ENCODE assay signal across 11 cellular contexts in genomic region chr12:124379379-124379937, GRCh38.
DNase-seq lines count a peak whose midpoint lies in the region; ATAC-seq and TF ChIP-seq lines count a peak whose summit lies in the region.
"Had no signal": no experiment of that assay in that cellular context is flagged by ENCODE, and none has a peak within 500 bp of the region (broad histone marks: within the 10 kb centered on the region; RNA-seq: fewer than 3 reads in every experiment).

No MANE protein-coding gene starts in this region.

- H3K4me3 ChIP-seq in SK-N-SH (ENCODE audit: low read depth in 2 of 2, low read length in 1 of 2): no peak overlapping the region
- no peak overlapping the region for H3K4me3 ChIP-seq in neural progenitor cell
- H3K4me3 ChIP-seq in transverse colon: no peak overlapping the region

- DNase-seq in SK-N-SH: no peak
- DNase-seq in endothelial cell (ENCODE audit: low spot score): no peak
- DNase-seq in neural progenitor cell (ENCODE audit: low spot score): no peak
- no peak for DNase-seq in transverse colon
- no peak for DNase-seq in midbrain (lab: John Stamatoyannopoulos, UW)
- no peak for DNase-seq in GM13976 (ENCODE audit: low spot score)
- DNase-seq: activated CD4-positive, CD25-positive, alpha-beta regulatory T cell treated with anti-CD3 and anti-CD28 coated beads, Interleukin-2, amount 50 U/mL, for 72 hours; DMS 273 treated with DMSO at 0.1 percent for 48 hours; SHP77 had no signal

- H3K9ac ChIP-seq in SK-N-SH (peak overlapping the region; percentile 62; the same call in 1 of the 2 replicates), neural progenitor cell (no peak overlapping the region)

- peaks cover 99% of the 10 kb centered on the region for H3K79me2 ChIP-seq in SK-N-SH (ENCODE audit: insufficient read depth)
- no peaks in the 10 kb centered on the region for H3K79me2 ChIP-seq in neural progenitor cell (ENCODE audit: low read depth)

- H3K36me3 ChIP-seq in SK-N-SH (replicated peaks in 1 of 2; ENCODE audit: control insufficient read depth in 1 of 2, insufficient read depth in 2 of 2, low read length in 1 of 2): peaks cover 64 to 71% of the 10 kb centered on the region in 2 experiments
- no peaks in the 10 kb centered on the region for H3K36me3 ChIP-seq in neural progenitor cell
- H3K36me3 ChIP-seq in transverse colon: peaks cover 0 to 9% (median 0%) of the 10 kb centered on the region in 4 donors

- no peak for TF ChIP-seq EP300 in SK-N-SH (IDR thresholded peaks at IDR 0.05; ENCODE audit: borderline replicate concordance in 1 of 2, low read depth in 1 of 2, low read length in 1 of 2)
- no peak for TF ChIP-seq EP300 in transverse colon (IDR thresholded peaks at IDR 0.05; ENCODE audit: low read depth)

- WGBS in SK-N-SH (ENCODE audit: low lambda C conversion rate): 93% methylated on average over 15 of the region's 17 CpGs
- 84% methylated on average over 16 of the region's 17 CpGs; no CpG with 5 or more reads in 1 of the 2 donors for WGBS in transverse colon (ENCODE audit: low coverage in 1 of 2), 2 donors

- H3F3A ChIP-seq in SK-N-SH (replicated peaks; ENCODE audit: insufficient read depth): peaks cover 58% of the 10 kb centered on the region
- H3F3A ChIP-seq in neural progenitor cell (ENCODE audit: low read depth): no peaks in the 10 kb centered on the region

- TF ChIP-seq POLR2A in transverse colon (IDR thresholded peaks at IDR 0.05): no peak

- ATAC-seq in SK-N-SH treated with all-trans-retinoic acid at 6 μM for 48 hours (no peak), GM21381 (IDR thresholded peaks at IDR 0.05; ENCODE audit: unreplicated experiment) (no peak)

- H3K9me3 Mint-ChIP-seq in endothelial cell (ENCODE audit: unreplicated experiment) (no peaks in the 10 kb centered on the region), neural progenitor cell (no peaks in the 10 kb centered on the region)

- TF ChIP-seq CTCF in SK-N-SH (IDR thresholded peaks at IDR 0.05) (no peak), endothelial cell (IDR thresholded peaks at IDR 0.05; ENCODE audit: unreplicated experiment) (no peak), neural progenitor cell (IDR thresholded peaks at IDR 0.05) (no peak), transverse colon (IDR thresholded peaks at IDR 0.05) (no peak), GM13976 (IDR thresholded peaks at IDR 0.05; ENCODE audit: borderline replicate concordance, control extremely low read depth, extremely low read depth, insufficient read depth, missing control alignments) (no peak)

- TF ChIP-seq RAD21 in SK-N-SH (IDR thresholded peaks at IDR 0.05; ENCODE audit: low read length): no peak

- H3K4me1 Mint-ChIP-seq in endothelial cell (ENCODE audit: unreplicated experiment) (peaks cover 28% of the 10 kb centered on the region), neural progenitor cell (peaks cover 9% of the 10 kb centered on the region)

- H3K4me3 Mint-ChIP-seq in endothelial cell (ENCODE audit: unreplicated experiment) (peak overlapping the region; percentile 29), neural progenitor cell (no peak overlapping the region)

- peaks cover 23% of the 10 kb centered on the region for H4K20me1 ChIP-seq in SK-N-SH (ENCODE audit: insufficient read depth)
- peaks cover 13% of the 10 kb centered on the region for H4K20me1 ChIP-seq in neural progenitor cell (ENCODE audit: low read depth)

- H3K27ac Mint-ChIP-seq in endothelial cell (ENCODE audit: unreplicated experiment) (peak overlapping the region; percentile 96), neural progenitor cell (peak overlapping the region; percentile 86)

- POLR2A ChIA-PET in SK-N-SH (lab: Yijun Ruan, JAX): no interaction called here

- H3K27me3 ChIP-seq in SK-N-SH (ENCODE audit: insufficient read depth) (no peaks in the 10 kb centered on the region), neural progenitor cell (no peaks in the 10 kb centered on the region), transverse colon (no peaks in the 10 kb centered on the region)

- CTCF ChIA-PET in SK-N-SH (lab: Yijun Ruan, JAX): interaction anchor here (0.9 to 1.0 kb wide), 2 partner anchors 20 to 392 kb away, joined by 3 read pairs; no protein-coding TSS in a partner anchor

- peak overlapping the region; percentile 68 for H3K4me2 ChIP-seq in SK-N-SH
- H3K4me2 ChIP-seq in neural progenitor cell: no peak overlapping the region

- H3K4me1 ChIP-seq in SK-N-SH (ENCODE audit: control insufficient read depth in 1 of 2, insufficient read depth in 2 of 2, low read depth in 1 of 2, low read length in 1 of 2): peaks cover 19 to 37% of the 10 kb centered on the region in 2 experiments; a peak in 3 of 4 replicates
- no peaks in the 10 kb centered on the region for H3K4me1 ChIP-seq in neural progenitor cell
- H3K4me1 ChIP-seq in transverse colon: peaks cover 27 to 36% (median 31%) of the 10 kb centered on the region in 4 donors

- intact Hi-C loops in transverse colon (cut with DNase I; ENCODE audit: low total_unique reads): no loop called here

- H3K27me3 Mint-ChIP-seq in endothelial cell (ENCODE audit: unreplicated experiment): peaks cover 10% of the 10 kb centered on the region
- H3K27me3 Mint-ChIP-seq in neural progenitor cell (ENCODE audit: insufficient read depth, low read depth): peaks cover 15% of the 10 kb centered on the region

- no peak overlapping the region for H2AFZ ChIP-seq in SK-N-SH (ENCODE audit: low read depth)
- no peak overlapping the region for H2AFZ ChIP-seq in neural progenitor cell (replicated peaks)

- H3K9me2 ChIP-seq in SK-N-SH: no peaks in the 10 kb centered on the region

- H3K36me3 Mint-ChIP-seq in endothelial cell (ENCODE audit: low read depth, unreplicated experiment) (peaks cover 16% of the 10 kb centered on the region), neural progenitor cell (peaks cover 5% of the 10 kb centered on the region)

- H3K9me3 ChIP-seq in SK-N-SH (no peaks in the 10 kb centered on the region), neural progenitor cell (ENCODE audit: low read depth) (no peaks in the 10 kb centered on the region), transverse colon (no peaks in the 10 kb centered on the region)

- in situ Hi-C loops in transverse colon (cut with MboI; ENCODE audit: low pct_ligation_motif_present in 1 of 4, low pct_unique_long_range_greater_than_20kb in 1 of 4, low sequenced_read_pairs in 3 of 4) (loop anchor here in 1 of 4 donors (25.0 kb wide), 1 partner anchor 383 kb away; no protein-coding TSS in a partner anchor), GM13976 (cut with MboI; ENCODE audit: low sequenced_read_pairs, unreplicated experiment) (loop anchor here (25.0 kb wide), 1 partner anchor 383 kb away; no protein-coding TSS in a partner anchor)

- peak overlapping the region; percentile 71 to 95 for H3K27ac ChIP-seq in SK-N-SH (ENCODE audit: low read depth in 2 of 2, low read length in 1 of 2)
- no peak overlapping the region for H3K27ac ChIP-seq in neural progenitor cell
- H3K27ac ChIP-seq in transverse colon: peak overlapping the region; percentile 76 to 88 (median 84)

TF ChIP-seq in SK-N-SH, 30 proteins besides CTCF, POLR2A, EP300 and RAD21 (continues in another document):
- TF ChIP-seq, protein P1, sequence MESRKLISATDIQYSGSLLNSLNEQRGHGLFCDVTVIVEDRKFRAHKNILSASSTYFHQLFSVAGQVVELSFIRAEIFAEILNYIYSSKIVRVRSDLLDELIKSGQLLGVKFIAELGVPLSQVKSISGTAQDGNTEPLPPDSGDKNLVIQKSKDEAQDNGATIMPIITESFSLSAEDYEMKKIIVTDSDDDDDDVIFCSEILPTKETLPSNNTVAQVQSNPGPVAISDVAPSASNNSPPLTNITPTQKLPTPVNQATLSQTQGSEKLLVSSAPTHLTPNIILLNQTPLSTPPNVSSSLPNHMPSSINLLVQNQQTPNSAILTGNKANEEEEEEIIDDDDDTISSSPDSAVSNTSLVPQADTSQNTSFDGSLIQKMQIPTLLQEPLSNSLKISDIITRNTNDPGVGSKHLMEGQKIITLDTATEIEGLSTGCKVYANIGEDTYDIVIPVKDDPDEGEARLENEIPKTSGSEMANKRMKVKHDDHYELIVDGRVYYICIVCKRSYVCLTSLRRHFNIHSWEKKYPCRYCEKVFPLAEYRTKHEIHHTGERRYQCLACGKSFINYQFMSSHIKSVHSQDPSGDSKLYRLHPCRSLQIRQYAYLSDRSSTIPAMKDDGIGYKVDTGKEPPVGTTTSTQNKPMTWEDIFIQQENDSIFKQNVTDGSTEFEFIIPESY (IDR thresholded peaks at IDR 0.05; ENCODE audit: borderline replicate concordance, low read depth): no peak
- TF ChIP-seq MAX (IDR thresholded peaks at IDR 0.05; ENCODE audit: low read depth): no peak
- no peak for TF ChIP-seq RXRA (IDR thresholded peaks at IDR 0.05; ENCODE audit: borderline replicate concordance, low read depth)
- no peak for TF ChIP-seq MEF2A (IDR thresholded peaks at IDR 0.05; ENCODE audit: borderline replicate concordance, low read depth)

TF ChIP-seq in SK-N-SH treated with all-trans-retinoic acid at 6 μM for 48 hours, 23 proteins besides CTCF, POLR2A, EP300 and RAD21:
- TF ChIP-seq CREB5 (CRISPR knock-in tag; IDR thresholded peaks at IDR 0.05; ENCODE audit: low read depth): no peak
- TF ChIP-seq ARNTL (CRISPR knock-in tag; IDR thresholded peaks at IDR 0.05; ENCODE audit: borderline replicate concordance, low read depth): no peak
- no peak for TF ChIP-seq ESRRG (CRISPR knock-in tag; IDR thresholded peaks at IDR 0.05)
- TF ChIP-seq ZFP30 (CRISPR knock-in tag; IDR thresholded peaks at IDR 0.05): no peak
